ENCODE assay signal across 11 cellular contexts in the genomic region with DNA sequence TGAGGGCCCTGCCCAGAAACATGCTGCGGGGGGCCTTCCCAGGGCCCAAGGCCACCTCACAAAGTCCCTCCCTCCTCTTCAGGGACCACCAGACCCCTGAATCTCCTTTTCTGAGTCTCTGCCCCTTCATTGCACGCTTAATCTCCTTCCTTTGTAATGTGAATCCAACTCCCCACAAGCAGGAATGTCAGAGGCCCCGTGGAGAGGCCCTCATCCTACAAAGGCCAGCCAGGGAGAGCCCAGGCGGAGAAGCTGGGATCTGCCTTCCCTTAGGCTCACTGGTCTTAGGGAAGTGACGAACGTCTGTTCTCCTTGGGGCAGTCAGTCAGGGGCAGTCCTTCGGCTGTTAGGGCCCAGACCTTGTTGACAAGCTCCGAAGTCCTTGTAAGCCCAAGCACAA. TPM values are rescaled to one million over a fixed set of nuclear protein-coding genes. Genes with fewer than 3 reads are reported as not detected.
DNase-seq lines count a peak whose midpoint lies in the region; ATAC-seq and TF ChIP-seq lines count a peak whose summit lies in the region.
"Had no signal": no experiment of that assay in that cellular context is flagged by ENCODE, and none has a peak within 500 bp of the region (broad histone marks: within the 10 kb centered on the region; RNA-seq: fewer than 3 reads in every experiment).

No MANE protein-coding gene starts in this region.

- H3K27me3 ChIP-seq in heart right ventricle, result no peaks in the 10 kb centered on the region
- H3K27me3 ChIP-seq in lower lobe of right lung (ENCODE audit: low read depth), result no peaks in the 10 kb centered on the region
- no peaks in the 10 kb centered on the region for H3K27me3 ChIP-seq in uterus

- TF ChIP-seq CTCF in heart right ventricle (IDR thresholded peaks at IDR 0.05), result no peak
- TF ChIP-seq CTCF in lower lobe of right lung (IDR thresholded peaks at IDR 0.05), result no peak
- TF ChIP-seq CTCF in uterus (IDR thresholded peaks at IDR 0.05), result no peak
- no peak for TF ChIP-seq CTCF in omental fat pad (IDR thresholded peaks at IDR 0.05)

- H3K4me1 ChIP-seq in heart right ventricle (peaks cover 2 to 59% (median 38%) of the 10 kb centered on the region in 9 donors), lower lobe of right lung (peaks cover 55% of the 10 kb centered on the region), uterus (no peaks in the 10 kb centered on the region)

- H3K27ac ChIP-seq in heart right ventricle, result peak overlapping the region; percentile 45 to 84 (median 71)
- peak overlapping the region; percentile 61 for H3K27ac ChIP-seq in lower lobe of right lung
- H3K27ac ChIP-seq in uterus, result peak overlapping the region; percentile 51 to 55

- H3K4me1 Mint-ChIP-seq in dendritic cell treated with granulocyte-macrophage colony-stimulating factor and Interleukin-4, amounts not matched to agents 40 ng/mL and 50 ng/mL, for 4 days (ENCODE audit: low read depth), result peaks cover 76% of the 10 kb centered on the region

- peaks cover 5% of the 10 kb centered on the region for H3K27me3 Mint-ChIP-seq in dendritic cell treated with granulocyte-macrophage colony-stimulating factor and Interleukin-4, amounts not matched to agents 40 ng/mL and 50 ng/mL, for 4 days

- H3K4me3 Mint-ChIP-seq in dendritic cell treated with granulocyte-macrophage colony-stimulating factor and Interleukin-4, amounts not matched to agents 40 ng/mL and 50 ng/mL, for 4 days, result no peak overlapping the region

- ATAC-seq in heart right ventricle (peak in 6 of 8 donors; percentile 3 to 53 (median 32)), Right ventricle myocardium inferior (no peak), lower lobe of right lung (no peak), omental fat pad (ENCODE audit: low FRiP score) (no peak), GM19395 (IDR thresholded peaks at IDR 0.05; ENCODE audit: unreplicated experiment) (no peak)

- peaks cover 26% of the 10 kb centered on the region for H3K36me3 Mint-ChIP-seq in dendritic cell treated with granulocyte-macrophage colony-stimulating factor and Interleukin-4, amounts not matched to agents 40 ng/mL and 50 ng/mL, for 4 days (ENCODE audit: low read depth)

- intact Hi-C loops in heart right ventricle (cut with DNase I) (no loop called here), Right ventricle myocardium inferior (cut with DNase I) (no loop called here), lower lobe of right lung (cut with DNase I) (no loop called here), uterus (cut with DNase I; ENCODE audit: low total_unique reads) (no loop called here)
- intact Hi-C loops in dendritic cell treated with granulocyte-macrophage colony-stimulating factor and Interleukin-4, amounts not matched to agents 40 ng/mL and 50 ng/mL, for 4 days (cut with micrococcal nuclease), result no loop called here

- WGBS in heart right ventricle, 2 donors, result 56 to 57% methylated on average over 8 of the region's 8 CpGs

- no peak for TF ChIP-seq POLR2A in uterus (IDR thresholded peaks at IDR 0.05)

- H3K4me3 ChIP-seq in heart right ventricle (no peak overlapping the region), lower lobe of right lung (no peak overlapping the region), uterus (no peak overlapping the region)

- no peaks in the 10 kb centered on the region for H3K9me3 ChIP-seq in heart right ventricle
- no peaks in the 10 kb centered on the region for H3K9me3 ChIP-seq in lower lobe of right lung
- no peaks in the 10 kb centered on the region for H3K9me3 ChIP-seq in uterus

- DNase-seq in heart right ventricle, result no peak
- no peak for DNase-seq in Right ventricle myocardium inferior (ENCODE audit: missing footprints)
- DNase-seq in lower lobe of right lung, result no peak
- no peak for DNase-seq in uterus
- no peak for DNase-seq in midbrain (lab: John Stamatoyannopoulos, UW)
- DNase-seq in omental fat pad (ENCODE audit: low spot score), result no peak
- DNase-seq: activated CD4-positive, alpha-beta T cell treated with anti-CD3 and anti-CD28 coated beads, Interleukin-2, amount 50 U/mL, for 4 hours; hippocampal formation had no signal

- H3K36me3 ChIP-seq in heart right ventricle, result peaks cover 0 to 37% (median 20%) of the 10 kb centered on the region in 9 donors
- H3K36me3 ChIP-seq in lower lobe of right lung, result peaks cover 36% of the 10 kb centered on the region
- no peaks in the 10 kb centered on the region for H3K36me3 ChIP-seq in uterus

- peak overlapping the region; percentile 40 for H3K27ac Mint-ChIP-seq in dendritic cell treated with granulocyte-macrophage colony-stimulating factor and Interleukin-4, amounts not matched to agents 40 ng/mL and 50 ng/mL, for 4 days

- H3K9me3 Mint-ChIP-seq in dendritic cell treated with granulocyte-macrophage colony-stimulating factor and Interleukin-4, amounts not matched to agents 40 ng/mL and 50 ng/mL, for 4 days, result no peaks in the 10 kb centered on the region

RNA-seq across cellular contexts. Expression of a gene that starts 2.3 kb away (rescaled TPM):
- total RNA-seq in heart right ventricle (not detected), Right ventricle myocardium inferior (not detected), lower lobe of right lung (not detected), uterus (not detected), omental fat pad (not detected)
- not detected for polyA plus RNA-seq in heart right ventricle
- total RNA-seq: HT1080 had no signal

RNA-seq across cellular contexts. Expression of a gene that starts 9.5 kb away (rescaled TPM):
- total RNA-seq in heart right ventricle (100 to 1,000 TPM in 1 of 10 donors, 10 to 100 TPM in 9; 27.2 to 116 (median 55.7) TPM), Right ventricle myocardium inferior (47.2 TPM), lower lobe of right lung (120 TPM), uterus (10 to 100 TPM; 16.9 to 90.1 (median 48.5) TPM), omental fat pad (10 to 100 TPM; 32.8 to 93.3 (median 48.7) TPM)
- 10 to 100 TPM; 19.7 to 39.6 TPM for polyA plus RNA-seq in heart right ventricle

RNA-seq across cellular contexts. Expression of a gene that starts 10.6 kb away (rescaled TPM):
- total RNA-seq in heart right ventricle, result 10 to 100 TPM; 11.0 to 43.2 (median 17.9) TPM
- polyA plus RNA-seq in heart right ventricle, result 10 to 100 TPM; 24.4 to 64.2 TPM
- total RNA-seq in Right ventricle myocardium inferior, result 21.4 TPM
- 48.8 TPM for total RNA-seq in lower lobe of right lung
- 10 to 100 TPM; 19.2 to 68.9 (median 42.0) TPM for total RNA-seq in uterus
- total RNA-seq in omental fat pad, result 10 to 100 TPM; 17.9 to 57.4 (median 35.9) TPM

RNA-seq across cellular contexts. Expression of a gene that starts 33.8 kb away (rescaled TPM):
- total RNA-seq in heart right ventricle (10 to 100 TPM in 9 of 10 donors, 1 to 10 TPM in 1; 9.5 to 21.1 (median 14.1) TPM), Right ventricle myocardium inferior (7.9 TPM), lower lobe of right lung (10.0 TPM), uterus (10 to 100 TPM in 2 of 4 donors, 1 to 10 TPM in 2; 3.1 to 21.6 (median 12.6) TPM), omental fat pad (1 to 10 TPM; 6.1 to 7.4 (median 6.5) TPM)
- 10 to 100 TPM in 1 of 2 donors, 1 to 10 TPM in 1; 3.4 to 12.7 TPM for polyA plus RNA-seq in heart right ventricle

Comparison
In these comparisons a context has a peak if more than half of its experiments do, and no peak if none do; other contexts are left out.
1. ATAC-seq: peak in heart right ventricle (6 of 8); none in Right ventricle myocardium inferior (single experiment), lower lobe of right lung (0 of 2), omental fat pad (single experiment) and GM19395 (single experiment).
2. Peak in every context shown above with its lines, with median percentiles within 50 percentile points of each other: H3K27ac ChIP-seq.